ENCODE assay signal across 18 cellular contexts in the genomic region with DNA sequence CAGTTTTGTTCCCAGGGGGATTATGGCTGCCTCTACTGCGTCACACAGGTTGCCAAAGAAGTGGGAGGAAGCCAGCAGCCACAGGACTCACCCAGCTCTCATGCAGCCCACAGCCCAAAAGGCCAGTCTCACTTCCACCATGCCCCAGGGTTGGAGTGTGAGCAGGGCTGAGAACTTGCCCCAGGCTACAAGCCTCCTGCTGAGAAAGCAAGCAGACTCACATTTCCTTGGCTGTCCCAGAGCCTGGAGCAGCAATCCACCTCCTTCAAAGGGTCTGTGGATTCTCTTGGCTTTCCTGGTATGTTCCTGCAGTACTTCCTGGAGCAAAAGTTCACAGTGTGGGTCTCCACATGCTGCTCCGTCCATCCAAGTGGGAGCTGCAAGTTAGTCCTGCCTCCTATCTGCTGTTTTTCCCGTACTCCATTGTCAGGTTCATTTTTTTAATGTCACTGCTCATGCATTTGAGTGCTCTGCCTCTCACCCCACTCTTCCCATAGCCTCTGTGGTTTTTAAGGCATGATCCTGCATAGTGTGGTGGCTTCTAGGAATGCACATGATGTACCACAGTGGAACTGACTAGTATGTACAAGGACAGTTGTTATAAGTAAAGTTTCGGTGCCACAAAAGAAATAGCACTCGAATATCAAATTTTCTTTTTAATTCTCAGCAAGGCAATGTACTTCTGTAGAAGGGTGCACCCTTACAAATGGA. TPM values are rescaled to one million over a fixed set of nuclear protein-coding genes. Genes with fewer than 3 reads are reported as not detected.
DNase-seq lines count a peak whose midpoint lies in the region; ATAC-seq lines count a peak whose summit lies in the region.
"Had no signal": no experiment of that assay in that cellular context is flagged by ENCODE, and none has a peak within 500 bp of the region (broad histone marks: within the 10 kb centered on the region; RNA-seq: fewer than 3 reads in every experiment).

No MANE protein-coding gene starts in this region.

- peaks cover 33% of the 10 kb centered on the region for H3K27me3 ChIP-seq in SJSA1 (replicated peaks)
- H3K27me3 ChIP-seq in trophoblast cell (ENCODE audit: insufficient read depth, low read length), result no peaks in the 10 kb centered on the region
- H3K27me3 ChIP-seq: heart right ventricle, tibial artery had no signal

- H3K4me2 ChIP-seq in trophoblast cell (ENCODE audit: low read length), result no peak overlapping the region

- no peak overlapping the region for H3K14ac ChIP-seq in trophoblast cell (ENCODE audit: low read length)

- H3K9ac ChIP-seq in trophoblast cell (ENCODE audit: low read length), result no peak overlapping the region

- no peak overlapping the region for H3K4ac ChIP-seq in trophoblast cell (ENCODE audit: low read depth, low read length)

- H2AFZ ChIP-seq in trophoblast cell (ENCODE audit: insufficient read depth, low read length, poor library complexity), result no peak overlapping the region

- no CpG with 5 or more reads among the region's 5 CpGs for WGBS in trophoblast cell (ENCODE audit: extremely low coverage, insufficient coverage, insufficient read length)

- no peak for ATAC-seq in GM21526 (IDR thresholded peaks at IDR 0.05; ENCODE audit: low FRiP score, unreplicated experiment)
- ATAC-seq: activated CD8-positive, alpha-beta T cell treated with anti-CD3 and anti-CD28 coated beads for 36 hours; heart right ventricle; stimulated activated naive CD8-positive, alpha-beta T cell treated with anti-CD3 and anti-CD28 coated beads, Interleukin-15, amount 100 ng/mL, for 72 hours had no signal

- in situ Hi-C loops in ACHN (cut with HindIII; ENCODE audit: low pct_ligation_motif_present, low pct_unique_long_range_greater_than_20kb, low sequenced_read_pairs), result no loop called here

- H3K36me3 ChIP-seq in SJSA1 (no peaks in the 10 kb centered on the region), trophoblast cell (ENCODE audit: control insufficient read depth in 1 of 2, insufficient read depth in 2 of 2, low read length in 2 of 2) (no peaks in the 10 kb centered on the region)
- H3K36me3 ChIP-seq: heart right ventricle, left ventricle myocardium inferior, neutrophil, tibial artery had no signal

- no peak overlapping the region for H2BK120ac ChIP-seq in trophoblast cell (ENCODE audit: insufficient read depth, low read length, poor library complexity)

- H4K8ac ChIP-seq in trophoblast cell (ENCODE audit: low read depth, low read length), result no peak overlapping the region

- no peak overlapping the region for H4K91ac ChIP-seq in trophoblast cell (ENCODE audit: low read depth, low read length)

- H3K4me3 ChIP-seq in SJSA1 (no peak overlapping the region), trophoblast cell (ENCODE audit: low read depth, low read length) (no peak overlapping the region)
- H3K4me3 ChIP-seq: heart right ventricle, left ventricle myocardium inferior, tibial artery had no signal

- H2BK12ac ChIP-seq in trophoblast cell (ENCODE audit: low read length), result no peak overlapping the region

- H3K4me1 ChIP-seq in SJSA1 (replicated peaks) (no peaks in the 10 kb centered on the region), trophoblast cell (ENCODE audit: control insufficient read depth in 1 of 2, insufficient read depth in 2 of 2, low read length in 2 of 2) (no peaks in the 10 kb centered on the region)
- H3K4me1 ChIP-seq: heart right ventricle, left ventricle myocardium inferior, tibial artery had no signal

- H4K12ac ChIP-seq in trophoblast cell (ENCODE audit: low read depth, low read length), result no peak overlapping the region

- H2BK5ac ChIP-seq in trophoblast cell (ENCODE audit: low read depth, low read length, poor library complexity), result no peak overlapping the region

- no peaks in the 10 kb centered on the region for H3K9me3 ChIP-seq in SJSA1 (replicated peaks)
- H3K9me3 ChIP-seq in trophoblast cell (ENCODE audit: insufficient read depth, low read depth, low read length), result peaks cover 3% of the 10 kb centered on the region
- H3K9me3 ChIP-seq: heart right ventricle, left ventricle myocardium inferior, neutrophil, tibial artery had no signal

- no peaks in the 10 kb centered on the region for H3K79me1 ChIP-seq in trophoblast cell (ENCODE audit: low read length)

- H3K18ac ChIP-seq in trophoblast cell (ENCODE audit: low read length), result no peak overlapping the region

- H3K23ac ChIP-seq in trophoblast cell (ENCODE audit: low read length), result no peak overlapping the region

- DNase-seq in H4 (ENCODE audit: low spot score) (peak; percentile 8), SJSA1 (ENCODE audit: low read depth in 1 of 2, low spot score in 2 of 2) (peak; percentile 54 to 63), fibroblast of gingiva (ENCODE audit: low read depth) (peak; percentile 13), trophoblast cell (peak; percentile 99 to 100), ACHN (no peak), cerebellar cortex (ENCODE audit: low spot score) (no peak), Ammon's horn (ENCODE audit: low spot score) (no peak)
- DNase-seq: activated CD4-positive, CD25-positive, alpha-beta regulatory T cell treated with anti-CD3 and anti-CD28 coated beads, Interleukin-2, amount 50 U/mL, for 72 hours; activated CD8-positive, alpha-beta T cell treated with anti-CD3 and anti-CD28 coated beads for 36 hours; activated gamma-delta T cell; DMS53; heart right ventricle; left ventricle myocardium inferior; stimulated activated CD4-positive, alpha-beta T cell treated with anti-CD3 and anti-CD28 coated beads, Interleukin-4, amount 100 ng/mL, for 24 hours; stimulated activated naive CD8-positive, alpha-beta T cell treated with anti-CD3 and anti-CD28 coated beads, Interleukin-15, amount 100 ng/mL, for 72 hours had no signal

- H3K27ac ChIP-seq in SJSA1 (no peak overlapping the region), trophoblast cell (ENCODE audit: low read depth, low read length) (no peak overlapping the region)
- H3K27ac ChIP-seq: heart right ventricle, left ventricle myocardium inferior, neutrophil, tibial artery had no signal

- H2AK5ac ChIP-seq in trophoblast cell (ENCODE audit: low read length), result no peak overlapping the region

- H3K79me2 ChIP-seq in trophoblast cell (ENCODE audit: control insufficient read depth, insufficient read depth, low read length, poor library complexity), result no peaks in the 10 kb centered on the region

RNA-seq across cellular contexts. Expression of gene ARHGEF7, which starts 56.2 kb away (rescaled TPM):
- total RNA-seq in H4 (2014; rRNA removed; shearing (Covaris generic)), result 8.5 and 11.3 TPM in 2 replicates
- 55.3 and 72.5 TPM in 2 replicates for total RNA-seq in SJSA1 (2014; rRNA removed; shearing (Covaris generic))
- polyA plus RNA-seq in trophoblast cell (2013), result 34.5 and 34.7 TPM in 2 replicates

Comparison
In these comparisons a context has a peak if more than half of its experiments do, and no peak if none do; other contexts are left out.
1. DNase-seq: peak in H4 (single experiment), SJSA1 (2 of 2), fibroblast of gingiva (single experiment) and trophoblast cell (2 of 2); none in ACHN (single experiment), cerebellar cortex (single experiment) and Ammon's horn (single experiment).